Comparison of ENCODE assay signal across 10 cellular contexts in the genomic region with DNA sequence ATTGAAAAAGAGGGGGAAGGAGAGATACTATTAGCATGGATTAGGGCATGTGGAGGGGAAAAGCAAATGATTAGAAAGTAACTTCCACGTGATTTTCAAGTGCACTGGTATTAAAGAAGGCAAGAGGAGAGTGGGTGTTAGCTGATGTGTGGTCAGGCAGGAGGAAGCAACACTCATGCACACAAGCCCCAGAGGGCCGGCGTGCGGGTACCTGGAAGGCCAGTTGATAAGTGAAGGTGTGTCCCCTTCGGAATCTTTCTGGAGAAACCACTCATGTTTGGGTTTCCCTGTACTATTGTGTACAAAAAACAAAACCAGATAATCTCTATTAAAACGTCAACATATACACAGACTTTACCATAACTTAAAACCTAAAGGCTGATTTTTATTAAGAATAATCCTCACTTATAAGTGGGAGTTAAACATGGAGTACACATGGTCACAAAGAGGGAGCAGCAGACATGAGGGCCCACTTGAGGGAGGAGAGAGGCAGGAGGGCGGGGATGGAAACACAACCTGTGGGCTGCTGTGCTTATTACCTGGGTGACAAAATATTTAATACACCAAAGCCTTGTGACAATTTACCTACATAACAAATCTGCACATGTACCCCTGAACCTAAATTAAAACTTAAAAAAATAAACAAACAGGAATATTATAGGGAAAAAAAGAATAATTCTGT.
DNase-seq lines count a peak whose midpoint lies in the region; ATAC-seq, FAIRE-seq and TF ChIP-seq lines count a peak whose summit lies in the region.
"Had no signal": no experiment of that assay in that cellular context is flagged by ENCODE, and none has a peak within 500 bp of the region (broad histone marks: within the 10 kb centered on the region; RNA-seq: fewer than 3 reads in every experiment).

No MANE protein-coding gene starts in this region.

- TF ChIP-seq CTCF in WI38 (IDR thresholded peaks at IDR 0.05; ENCODE audit: low read depth, low read length): no peak
- no peak for TF ChIP-seq CTCF in foreskin fibroblast (IDR thresholded peaks at IDR 0.05; ENCODE audit: low read depth, low read length)
- TF ChIP-seq CTCF in pancreas (IDR thresholded peaks at IDR 0.05): no peak

- no peaks in the 10 kb centered on the region for H3K27me3 ChIP-seq in pancreas

- H3K36me3 Mint-ChIP-seq in effector memory CD8-positive, alpha-beta T cell (ENCODE audit: insufficient read depth): peaks cover 11% of the 10 kb centered on the region

- no peaks in the 10 kb centered on the region for H3K27me3 Mint-ChIP-seq in effector memory CD8-positive, alpha-beta T cell

- no peaks in the 10 kb centered on the region for H3K9me3 ChIP-seq in pancreas

- DNase-seq in AG08396 (ENCODE audit: low spot score) (peak; percentile 16), foreskin fibroblast (no peak), pancreas (peak in 2 of 6 donors; percentile 40 to 61), DMS79 treated with DMSO at 0.1 percent for 48 hours (lab: John Stamatoyannopoulos, UW) (no peak), GM12891 (ENCODE audit: insufficient read length, low spot score) (no peak)
- DNase-seq in effector memory CD8-positive, alpha-beta T cell: no peak
- DNase-seq: CD4-positive, CD25-positive, alpha-beta regulatory T cell; NCI-H1436 treated with DMSO at 0.1 percent for 48 hours had no signal

- 25 to 34% methylated on average over 7 of the region's 7 CpGs for whole genome bisulfite sequencing in pancreas, 2 donors

- FAIRE-seq in pancreas (lab: Jason Lieb, UNC) (no peak), GM12891 (lab: Jason Lieb, UNC) (no peak)

- no peak for TF ChIP-seq POLR2A in GM12891 (IDR thresholded peaks at IDR 0.05; ENCODE audit: low read depth, low read length)

- H3K27ac Mint-ChIP-seq in effector memory CD8-positive, alpha-beta T cell: peak overlapping the region in 1 of 2 donors; percentile 4

- peaks cover 23 to 32% (median 31%) of the 10 kb centered on the region in 3 donors for H3K4me1 ChIP-seq in pancreas

- peak; percentile 17 to 32 (median 28) for ATAC-seq in pancreas
- ATAC-seq in effector memory CD8-positive, alpha-beta T cell (replicated peaks): no peak
- no peak for ATAC-seq in HG03565 (IDR thresholded peaks at IDR 0.05; ENCODE audit: unreplicated experiment)

- peak overlapping the region; percentile 35 for H3K4me3 ChIP-seq in WI38 (ENCODE audit: low read depth, low read length)
- peak overlapping the region; percentile 13 to 23 for H3K4me3 ChIP-seq in foreskin fibroblast (ENCODE audit: low read depth in 1 of 2, low read length in 2 of 2)
- H3K4me3 ChIP-seq in pancreas: peak overlapping the region in 1 of 4 donors; percentile 20

- H3K36me3 ChIP-seq in pancreas: peaks cover 0 to 6% (median 0%) of the 10 kb centered on the region in 3 donors

- intact Hi-C loops in pancreas (cut with DNase I): no loop called here

- H3K4me3 Mint-ChIP-seq in effector memory CD8-positive, alpha-beta T cell: no peak overlapping the region
- H3K4me3 Mint-ChIP-seq: CD4-positive, CD25-positive, alpha-beta regulatory T cell had no signal

- H3K9me3 Mint-ChIP-seq in effector memory CD8-positive, alpha-beta T cell: no peaks in the 10 kb centered on the region
- H3K9me3 Mint-ChIP-seq: CD4-positive, CD25-positive, alpha-beta regulatory T cell had no signal

- H3K27ac ChIP-seq in pancreas: peak overlapping the region; percentile 44 to 84 (median 78)

- peaks cover 4 to 5% of the 10 kb centered on the region in 2 donors for H3K4me1 Mint-ChIP-seq in effector memory CD8-positive, alpha-beta T cell (ENCODE audit: low read depth in 2 of 2)

TF ChIP-seq in GM12891, 5 proteins besides CTCF, POLR2A, EP300 and RAD21:
- no peak for TF ChIP-seq SPI1 (IDR thresholded peaks at IDR 0.05; ENCODE audit: low read depth, low read length)
- no peak for TF ChIP-seq POLR2AphosphoS5 (IDR thresholded peaks at IDR 0.05; ENCODE audit: low read depth, low read length)
- TF ChIP-seq PAX5 (IDR thresholded peaks at IDR 0.05; ENCODE audit: insufficient read depth, low read length, severe bottlenecking): no peak
- TF ChIP-seq POU2F2 (IDR thresholded peaks at IDR 0.05; ENCODE audit: low read depth, low read length): no peak
- TF ChIP-seq TAF1 (IDR thresholded peaks at IDR 0.05; ENCODE audit: low read depth, low read length): no peak
TF ChIP-seq in GM12891: peak in this region for 0.

Comparison
In these comparisons a context has a peak if more than half of its experiments do, and no peak if none do; other contexts are left out.
1. ATAC-seq: peak in pancreas (4 of 4); none in effector memory CD8-positive, alpha-beta T cell (single experiment) and HG03565 (single experiment).